In the genomic region with DNA sequence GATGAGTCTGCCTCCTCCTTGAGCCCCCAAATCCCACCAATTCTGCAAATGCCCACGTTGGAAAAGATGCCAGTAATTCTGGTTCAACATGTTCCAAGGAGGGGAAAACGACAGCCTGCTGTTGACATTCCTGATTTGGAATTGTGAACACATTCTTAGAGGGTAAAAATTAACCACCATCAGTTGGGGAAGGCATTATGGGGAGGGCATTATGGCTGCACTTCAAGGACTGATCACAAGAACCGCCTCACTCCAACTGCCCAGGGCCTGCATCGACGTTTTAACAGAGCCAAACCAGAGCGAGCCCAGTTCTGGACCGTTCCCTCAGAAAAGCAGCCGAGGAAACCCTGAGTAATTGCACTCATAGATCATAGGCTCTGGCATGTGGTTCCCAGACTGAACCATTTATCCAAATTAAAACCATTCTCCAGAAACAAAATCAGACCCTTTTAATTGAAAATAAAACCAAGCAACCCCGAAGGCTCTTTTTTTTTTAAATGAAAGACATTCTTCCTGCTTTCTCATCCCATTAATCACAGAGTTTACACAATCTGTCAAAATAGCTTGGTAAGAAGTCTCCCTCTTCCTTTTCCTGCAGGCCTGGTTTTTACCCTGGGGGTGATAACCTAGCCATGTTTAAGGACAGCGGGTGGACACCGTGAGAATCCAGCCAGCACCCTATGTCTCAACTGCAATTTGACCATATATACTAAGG, we compare ENCODE assay signal across 9 cellular contexts. TPM values are rescaled to one million over a fixed set of nuclear protein-coding genes. Genes with fewer than 3 reads are reported as not detected.
A peak's percentile ranks its signal among the peaks of the same experiment; 100 is the strongest.
DNase-seq lines count a peak whose midpoint lies in the region; ATAC-seq and TF ChIP-seq lines count a peak whose summit lies in the region.
"Had no signal": no experiment of that assay in that cellular context is flagged by ENCODE, and none has a peak within 500 bp of the region (broad histone marks: within the 10 kb centered on the region; RNA-seq: fewer than 3 reads in every experiment).

No MANE protein-coding gene starts in this region.

- no peaks in the 10 kb centered on the region for H3K27me3 ChIP-seq in colonic mucosa

- H3K9me3 ChIP-seq in colonic mucosa = no peaks in the 10 kb centered on the region

- H3K4me1 ChIP-seq in colonic mucosa = peaks cover 37% of the 10 kb centered on the region

- DNase-seq in AG20443 (ENCODE audit: low spot score) = peak; percentile 79
- peak; percentile 84 for DNase-seq in MV-4-11 (lab: John Stamatoyannopoulos, UW)
- DNase-seq in colonic mucosa = peak; percentile 54
- peak; percentile 69 for DNase-seq in myocyte (ENCODE audit: low read depth)
- no peak for DNase-seq in cerebellum (ENCODE audit: low spot score)
- no peak for DNase-seq in NCI-H187 treated with DMSO at 0.1 percent for 48 hours (lab: John Stamatoyannopoulos, UW)
- DNase-seq: activated naive CD4-positive, alpha-beta T cell treated with Interleukin-2 at 50 U/mL for 16 hours had no signal

- intact Hi-C loops in colonic mucosa (cut with DNase I) = no loop called here

- no peak for TF ChIP-seq CTCF in colonic mucosa (IDR thresholded peaks at IDR 0.05)

- H3K9ac ChIP-seq in colonic mucosa (ENCODE audit: low read depth in 2 of 2, low read length in 2 of 2) = peak overlapping the region in 1 of 2 donors; percentile 77

- H3K36me3 ChIP-seq in colonic mucosa = no peaks in the 10 kb centered on the region

- peak overlapping the region; percentile 40 for H3K27ac ChIP-seq in colonic mucosa

- H3K4me3 ChIP-seq in colonic mucosa = no peak overlapping the region

- ATAC-seq in GM19395 (IDR thresholded peaks at IDR 0.05; ENCODE audit: unreplicated experiment) (no peak), GM18505 (IDR thresholded peaks at IDR 0.05; ENCODE audit: unreplicated experiment) (no peak)

- TF ChIP-seq POLR2A in GM18505 (IDR thresholded peaks at IDR 0.05; ENCODE audit: borderline replicate concordance, extremely low read depth, insufficient read depth, insufficient read length) = no peak

RNA-seq across cellular contexts. Expression of gene TNS3, which starts 8.0 kb away (rescaled TPM):
- total RNA-seq in colonic mucosa (10 to 100 TPM; 41.1 to 58.2 TPM), myocyte (241 and 322 TPM in 2 replicates), cerebellum (37.5 TPM)
- 267 TPM for polyA plus RNA-seq in myocyte (2012)

Comparison
In these comparisons a context has a peak if more than half of its experiments do, and no peak if none do; other contexts are left out.
1. DNase-seq: peak in AG20443 (single experiment), MV-4-11 (single experiment), colonic mucosa (single experiment) and myocyte (single experiment); none in cerebellum (single experiment) and NCI-H187 treated with DMSO at 0.1 percent for 48 hours (single experiment).